ENCODE assay signal across 18 cellular contexts in genomic region chr2:132469095-132469494, GRCh38. TPM values are rescaled to one million over a fixed set of nuclear protein-coding genes. Genes with fewer than 3 reads are reported as not detected.
"Had no signal": no experiment of that assay in that cellular context is flagged by ENCODE, and none has a peak within 500 bp of the region (broad histone marks: within the 10 kb centered on the region; RNA-seq: fewer than 3 reads in every experiment).

No MANE protein-coding gene starts in this region.

- H3K4me3 ChIP-seq: lower lobe of right lung, prostate gland, right atrium auricular region, sigmoid colon, stomach, testis, tibial artery had no signal

- ATAC-seq: effector memory CD8-positive, alpha-beta T cell; left ventricle myocardium superior; lower lobe of right lung; naive thymus-derived CD8-positive, alpha-beta T cell; stimulated activated effector memory CD8-positive, alpha-beta T cell treated with anti-CD3 and anti-CD28 coated beads, Interleukin-12 subunit alpha, Interleukin-12 subunit beta, amount 100 ng/mL, for 72 hours had no signal

- H3K4me1 ChIP-seq: lower lobe of right lung, prostate gland, right atrium auricular region, sigmoid colon, stomach, testis, tibial artery had no signal

- H3K27me3 ChIP-seq: right atrium auricular region, sigmoid colon, stomach, testis, tibial artery had no signal

- DNase-seq: cortex of kidney; effector memory CD8-positive, alpha-beta T cell; hypothalamus; immature natural killer cell; left ventricle myocardium superior; lower lobe of right lung; naive thymus-derived CD8-positive, alpha-beta T cell; sigmoid colon; stimulated activated CD4-positive, alpha-beta T cell treated with anti-CD3 and anti-CD28 coated beads, Interleukin-2, amount 100 ng/mL, for 24 hours; stimulated activated CD4-positive, alpha-beta T cell treated with anti-CD3 and anti-CD28 coated beads, Interleukin-4, amount 100 ng/mL, for 24 hours; stimulated activated naive CD4-positive, alpha-beta T cell treated with Interleukin-2 at 50 U/mL for 16 hours; stomach; testis; tibial artery had no signal

- H3K36me3 ChIP-seq: lower lobe of right lung, prostate gland, right atrium auricular region, sigmoid colon, tibial artery had no signal

- H3K9me3 ChIP-seq: prostate gland, testis had no signal

- H3K27ac ChIP-seq: lower lobe of right lung, prostate gland, right atrium auricular region, sigmoid colon, stomach, testis, tibial artery had no signal

RNA-seq across cellular contexts. Expression of gene GPR39, which starts 52.5 kb away (rescaled TPM):
- total RNA-seq: dermis microvascular lymphatic vessel endothelial cell; left ventricle myocardium superior; naive thymus-derived CD8-positive, alpha-beta T cell had no signal
- polyA plus RNA-seq: immature natural killer cell; naive thymus-derived CD8-positive, alpha-beta T cell had no signal
